In the genomic region with DNA sequence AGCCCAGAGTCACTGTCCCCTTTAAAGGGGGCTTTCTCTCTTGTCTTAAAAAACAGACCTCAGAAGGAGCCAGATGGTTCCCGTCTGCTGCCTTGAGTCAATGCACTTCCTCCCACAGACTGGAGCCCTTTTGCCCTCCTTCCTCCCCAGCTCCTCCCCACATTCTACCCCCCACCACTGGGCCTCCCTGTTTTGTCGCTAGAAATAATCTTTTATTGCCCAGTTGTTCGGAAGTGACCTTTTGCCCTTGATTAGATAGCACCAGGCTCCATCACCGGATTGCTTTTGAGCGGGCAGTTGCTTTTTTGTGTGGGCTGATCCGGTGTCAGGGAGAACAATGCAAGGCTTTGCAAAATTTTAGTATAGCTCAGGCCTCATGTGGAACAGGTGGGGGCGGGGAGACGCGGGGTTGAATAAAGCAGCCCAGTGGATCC, we compare ENCODE assay signal across 8 cellular contexts.
DNase-seq lines count a peak whose midpoint lies in the region; ATAC-seq lines count a peak whose summit lies in the region.

No MANE protein-coding gene starts in this region.

- H3K9me3 ChIP-seq in adipocyte (ENCODE audit: control insufficient read depth, low read length) = no peaks in the 10 kb centered on the region

- DNase-seq in activated CD4-positive, alpha-beta T cell treated with anti-CD3 and anti-CD28 coated beads for 48 hours = peak; percentile 41
- no peak for DNase-seq in activated CD4-positive, alpha-beta T cell treated with anti-CD3 and anti-CD28 coated beads for 4 hours
- DNase-seq in NCI-H524 treated with DMSO at 0.1 percent for 48 hours (lab: John Stamatoyannopoulos, UW) = peak; percentile 9
- DNase-seq in adipocyte (ENCODE audit: low read depth) = peak; percentile 16
- peak; percentile 27 for DNase-seq in kidney tubule cell (ENCODE audit: low spot score)
- DNase-seq in stimulated activated naive CD8-positive, alpha-beta T cell treated with anti-CD3 and anti-CD28 coated beads, Interleukin-15, amount 100 ng/mL, for 72 hours = peak; percentile 56 to 66
- DNase-seq in DMS79 treated with DMSO at 0.1 percent for 48 hours (lab: John Stamatoyannopoulos, UW) = no peak

- H3K9ac ChIP-seq in adipocyte (ENCODE audit: low read length) = peak overlapping the region; percentile 58

- peak overlapping the region; percentile 73 to 86 for H3K4me3 Mint-ChIP-seq in stimulated activated naive CD8-positive, alpha-beta T cell treated with anti-CD3 and anti-CD28 coated beads, Interleukin-15, amount 100 ng/mL, for 72 hours

- H3K4me3 ChIP-seq in adipocyte (ENCODE audit: low read length) = peak overlapping the region; percentile 44

- peaks cover 15% of the 10 kb centered on the region for H3K4me1 ChIP-seq in adipocyte (ENCODE audit: control insufficient read depth, insufficient read depth, low read length)

- peak; percentile 85 for ATAC-seq in HG02840 (IDR thresholded peaks at IDR 0.05; ENCODE audit: low FRiP score, unreplicated experiment)
- peak; percentile 90 for ATAC-seq in stimulated activated naive CD8-positive, alpha-beta T cell treated with anti-CD3 and anti-CD28 coated beads, Interleukin-15, amount 100 ng/mL, for 72 hours

- no peaks in the 10 kb centered on the region for H3K36me3 ChIP-seq in adipocyte (ENCODE audit: control insufficient read depth, insufficient read depth, low read length, severe bottlenecking)

- H3K27me3 ChIP-seq in adipocyte (replicated peaks; ENCODE audit: control insufficient read depth, insufficient read depth, low read length) = no peaks in the 10 kb centered on the region

- peak overlapping the region; percentile 91 for H3K27ac Mint-ChIP-seq in stimulated activated naive CD8-positive, alpha-beta T cell treated with anti-CD3 and anti-CD28 coated beads, Interleukin-15, amount 100 ng/mL, for 72 hours

- H3K4me1 Mint-ChIP-seq in stimulated activated naive CD8-positive, alpha-beta T cell treated with anti-CD3 and anti-CD28 coated beads, Interleukin-15, amount 100 ng/mL, for 72 hours = peaks cover 49% of the 10 kb centered on the region

- H3K27me3 Mint-ChIP-seq in stimulated activated naive CD8-positive, alpha-beta T cell treated with anti-CD3 and anti-CD28 coated beads, Interleukin-15, amount 100 ng/mL, for 72 hours = no peaks in the 10 kb centered on the region

- no peaks in the 10 kb centered on the region for H3K9me3 Mint-ChIP-seq in stimulated activated naive CD8-positive, alpha-beta T cell treated with anti-CD3 and anti-CD28 coated beads, Interleukin-15, amount 100 ng/mL, for 72 hours

Comparison
In these comparisons a context has a peak if more than half of its experiments do, and no peak if none do; other contexts are left out.
1. DNase-seq: peak in activated CD4-positive, alpha-beta T cell treated with anti-CD3 and anti-CD28 coated beads for 48 hours (single experiment), NCI-H524 treated with DMSO at 0.1 percent for 48 hours (single experiment), adipocyte (single experiment), kidney tubule cell (single experiment) and stimulated activated naive CD8-positive, alpha-beta T cell treated with anti-CD3 and anti-CD28 coated beads, Interleukin-15, amount 100 ng/mL, for 72 hours (2 of 2); none in activated CD4-positive, alpha-beta T cell treated with anti-CD3 and anti-CD28 coated beads for 4 hours (0 of 2) and DMS79 treated with DMSO at 0.1 percent for 48 hours (single experiment).